ENCODE assay signal across 24 cellular contexts in genomic region chr2:176537932-176538331, GRCh38.
"Had no signal": no experiment of that assay in that cellular context is flagged by ENCODE, and none has a peak within 500 bp of the region (broad histone marks: within the 10 kb centered on the region; RNA-seq: fewer than 3 reads in every experiment).

No MANE protein-coding gene starts in this region.

- DNase-seq: cerebellar nuclear complex; colonic mucosa; cortex of kidney; effector CD8-positive, alpha-beta T cell; effector memory CD8-positive, alpha-beta T cell; endodermal cell; foreskin keratinocyte; heart left ventricle; hypothalamus; immature natural killer cell; islet precursor cell; kidney; kidney glomerular epithelial cell; left cardiac atrium; left lung; left ventricle myocardium superior; lower lobe of right lung; mesendoderm; midbrain had no signal

- H3K36me3 ChIP-seq: colonic mucosa, esophagus muscularis mucosa, gastroesophageal sphincter, heart left ventricle, left lung, lower lobe of right lung had no signal

- H3K4me1 Mint-ChIP-seq: immature natural killer cell, memory B cell had no signal

- H2AFZ ChIP-seq: hepatocyte had no signal

- H3K9me3 ChIP-seq: colonic mucosa, esophagus muscularis mucosa, gastroesophageal sphincter, heart left ventricle, left lung, lower lobe of right lung had no signal

- H3K27ac ChIP-seq: colonic mucosa, esophagus muscularis mucosa, foreskin keratinocyte, gastroesophageal sphincter, heart left ventricle, hepatocyte, left lung, lower lobe of right lung had no signal

- H3K36me3 Mint-ChIP-seq: immature natural killer cell, memory B cell had no signal

- H3K27ac Mint-ChIP-seq: dendritic cell treated with granulocyte-macrophage colony-stimulating factor and Interleukin-4, amounts not matched to agents 40 ng/mL and 50 ng/mL, for 4 days; effector memory CD8-positive, alpha-beta T cell; endodermal cell; immature natural killer cell; memory B cell had no signal

- H3K4me3 ChIP-seq: colonic mucosa, esophagus muscularis mucosa, gastroesophageal sphincter, heart left ventricle, hepatocyte, left lung, lower lobe of right lung had no signal

- ATAC-seq: effector memory CD8-positive, alpha-beta T cell; foreskin keratinocyte; gastroesophageal sphincter; heart left ventricle; left cardiac atrium; left lung; left ventricle myocardium superior; lower lobe of right lung had no signal

- H3K79me2 ChIP-seq: hepatocyte had no signal

- H3K4me1 ChIP-seq: colonic mucosa, esophagus muscularis mucosa, gastroesophageal sphincter, left lung, lower lobe of right lung had no signal

- H3K4me2 ChIP-seq: hepatocyte had no signal

- H3K4me3 Mint-ChIP-seq: dendritic cell treated with granulocyte-macrophage colony-stimulating factor and Interleukin-4, amounts not matched to agents 40 ng/mL and 50 ng/mL, for 4 days; effector memory CD8-positive, alpha-beta T cell; endodermal cell; immature natural killer cell; memory B cell had no signal

- H3K27me3 ChIP-seq: colonic mucosa, foreskin keratinocyte, left lung had no signal

- H3K9me3 Mint-ChIP-seq: dendritic cell treated with granulocyte-macrophage colony-stimulating factor and Interleukin-4, amounts not matched to agents 40 ng/mL and 50 ng/mL, for 4 days; effector memory CD8-positive, alpha-beta T cell; endodermal cell; immature natural killer cell; memory B cell had no signal
